ENCODE assay signal across 15 cellular contexts in genomic region chr15:52370010-52370409, GRCh38.
DNase-seq lines count a peak whose midpoint lies in the region; ATAC-seq and TF ChIP-seq lines count a peak whose summit lies in the region.
"Had no signal": no experiment of that assay in that cellular context is flagged by ENCODE, and none has a peak within 500 bp of the region (broad histone marks: within the 10 kb centered on the region; RNA-seq: fewer than 3 reads in every experiment).

No MANE protein-coding gene starts in this region.

- ATAC-seq in GM19324 (IDR thresholded peaks at IDR 0.05; ENCODE audit: low FRiP score, unreplicated experiment) (peak; percentile 84), HG03280 (IDR thresholded peaks at IDR 0.05; ENCODE audit: unreplicated experiment) (peak; percentile 67), psoas muscle (peak; percentile 27 to 65 (median 44))

- intact Hi-C loops in psoas muscle (cut with DNase I): no loop called here

- no peak overlapping the region for H2BK120ac ChIP-seq in neuronal stem cell (ENCODE audit: low read depth, low read length)

- H3K9me3 ChIP-seq in psoas muscle: no peaks in the 10 kb centered on the region
- peaks cover 1 to 10% of the 10 kb centered on the region in 2 donors for H3K9me3 ChIP-seq in neuronal stem cell (replicated peaks in 1 of 2; ENCODE audit: control insufficient read depth in 2 of 2, insufficient read depth in 1 of 2, low read depth in 1 of 2, low read length in 2 of 2)
- H3K9me3 ChIP-seq: prostate gland had no signal

- H2BK15ac ChIP-seq in neuronal stem cell (ENCODE audit: low read length): no peak overlapping the region

- H2BK12ac ChIP-seq in neuronal stem cell (ENCODE audit: low read length): no peak overlapping the region

- H3K79me1 ChIP-seq in neuronal stem cell (ENCODE audit: low read depth, low read length): no peaks in the 10 kb centered on the region

- no peak overlapping the region for H3K4ac ChIP-seq in neuronal stem cell (ENCODE audit: low read length)

- no peak overlapping the region for H3K9ac ChIP-seq in neuronal stem cell (ENCODE audit: low read depth, low read length, poor library complexity)

- H3K4me2 ChIP-seq in neuronal stem cell (ENCODE audit: insufficient read depth, low read length, poor library complexity, severe bottlenecking): no peak overlapping the region

- POLR2A ChIA-PET in RWPE1 (lab: Yijun Ruan, JAX; ENCODE audit: low non-redundant PET): no interaction called here

- TF ChIP-seq CTCF in RWPE1 (conservative IDR thresholded peaks at IDR 0.05; ENCODE audit: low read depth) (no peak), psoas muscle (IDR thresholded peaks at IDR 0.05) (no peak)

- H3K4me3 ChIP-seq in psoas muscle (no peak overlapping the region), neuronal stem cell (ENCODE audit: low read length in 2 of 2) (no peak overlapping the region)
- H3K4me3 ChIP-seq: prostate gland had no signal

- no peak overlapping the region for H3K23ac ChIP-seq in neuronal stem cell (ENCODE audit: low read depth, low read length, poor library complexity)

- no peak overlapping the region for H2AK5ac ChIP-seq in neuronal stem cell (ENCODE audit: low read depth, low read length)

- no peak overlapping the region for H4K8ac ChIP-seq in neuronal stem cell (ENCODE audit: low read depth, low read length)

- H3K27me3 ChIP-seq in psoas muscle (ENCODE audit: insufficient read depth in 3 of 3, low read length in 2 of 3) (no peaks in the 10 kb centered on the region), neuronal stem cell (ENCODE audit: control insufficient read depth in 3 of 3, insufficient read depth in 3 of 3, low read depth in 1 of 3, low read length in 3 of 3) (no peaks in the 10 kb centered on the region)

- 85 to 89% (median 87%) methylated on average over 9 of the region's 9 CpGs for WGBS in psoas muscle, 3 donors
- no CpG with 5 or more reads among the region's 9 CpGs for WGBS in neuronal stem cell (ENCODE audit: extremely low coverage in 2 of 2, insufficient read length in 2 of 2, insufficient replicate concordance in 1 of 2), 2 donors

- peaks cover 8% of the 10 kb centered on the region for H3K4me1 ChIP-seq in psoas muscle
- no peaks in the 10 kb centered on the region for H3K4me1 ChIP-seq in neuronal stem cell (ENCODE audit: control insufficient read depth in 2 of 2, insufficient read depth in 1 of 2, low read depth in 1 of 2, low read length in 2 of 2)
- H3K4me1 ChIP-seq: prostate gland had no signal

- CTCF ChIA-PET in RWPE1 (lab: Yijun Ruan, JAX): no interaction called here

- H3K27ac ChIP-seq in RWPE1 (no peak overlapping the region), psoas muscle (peak overlapping the region; percentile 48), neuronal stem cell (replicated peaks; ENCODE audit: low read length) (no peak overlapping the region)
- H3K27ac ChIP-seq: prostate gland had no signal

- no peak overlapping the region for H2BK5ac ChIP-seq in neuronal stem cell (ENCODE audit: low read length)

- no peak overlapping the region for H3K18ac ChIP-seq in neuronal stem cell (ENCODE audit: low read length)

- DNase-seq in RWPE1 (ENCODE audit: low spot score): peak; percentile 27
- DNase-seq in psoas muscle: no peak
- no peak for DNase-seq in neuronal stem cell (ENCODE audit: low spot score)
- DNase-seq in DMS79 treated with DMSO at 0.1 percent for 48 hours (lab: John Stamatoyannopoulos, UW): no peak
- no peak for DNase-seq in NCI-H345 treated with DMSO at 0.1 percent for 48 hours (lab: John Stamatoyannopoulos, UW; ENCODE audit: unreplicated experiment)
- DNase-seq: activated naive CD4-positive, alpha-beta T cell treated with anti-CD3 and anti-CD28 coated beads for 36 hours; central memory CD4-positive, alpha-beta T cell; erythroblast; NCI-H187 treated with DMSO at 0.1 percent for 48 hours; NK-92 treated with Interleukin-12 subunit alpha and Interleukin-12 subunit beta, amount 100 ng/mL, for 24 hours; stimulated activated CD4-positive, alpha-beta T cell treated with anti-CD3 and anti-CD28 coated beads, Interleukin-4, amount 100 ng/mL, for 24 hours; T-helper 2 cell had no signal

- no peak overlapping the region for H2AFZ ChIP-seq in neuronal stem cell (ENCODE audit: low read length)

- H4K91ac ChIP-seq in neuronal stem cell (ENCODE audit: low read depth, low read length, poor library complexity): no peak overlapping the region

- no peak overlapping the region for H3K14ac ChIP-seq in neuronal stem cell (ENCODE audit: low read length)

- peaks cover 6 to 63% of the 10 kb centered on the region in 2 donors for H3K36me3 ChIP-seq in psoas muscle (ENCODE audit: insufficient read depth in 1 of 2, low read depth in 1 of 2)
- peaks cover 9 to 83% of the 10 kb centered on the region in 2 donors for H3K36me3 ChIP-seq in neuronal stem cell (replicated peaks in 1 of 2; ENCODE audit: control insufficient read depth in 2 of 2, insufficient read depth in 2 of 2, low read length in 2 of 2)
- H3K36me3 ChIP-seq: prostate gland had no signal
